Comparison of ENCODE assay signal across 21 cellular contexts in genomic region chr4:180422989-180423766, GRCh38.
"Had no signal": no experiment of that assay in that cellular context is flagged by ENCODE, and none has a peak within 500 bp of the region (broad histone marks: within the 10 kb centered on the region; RNA-seq: fewer than 3 reads in every experiment).

No MANE protein-coding gene starts in this region.

- H3K27ac Mint-ChIP-seq: endodermal cell; memory B cell; mesothelial cell of epicardium; natural killer cell treated with Interleukin-12 subunit alpha and Interleukin-12 subunit beta and Interleukin-15 and Interleukin-18, amount 100 ng/mL, for 72 hours; neural progenitor cell; type B pancreatic cell had no signal

- H3K36me3 Mint-ChIP-seq: memory B cell; mesothelial cell of epicardium; natural killer cell treated with Interleukin-12 subunit alpha and Interleukin-12 subunit beta and Interleukin-15 and Interleukin-18, amount 100 ng/mL, for 72 hours; neural progenitor cell; type B pancreatic cell had no signal

- H3K36me3 ChIP-seq: left ventricle myocardium inferior, lower lobe of right lung, neural progenitor cell, ovary, suprapubic skin, thyroid gland had no signal

- H3K4me1 ChIP-seq: left ventricle myocardium inferior, lower lobe of right lung, neural progenitor cell, suprapubic skin, thyroid gland had no signal

- ATAC-seq: left cardiac atrium; lower lobe of right lung; natural killer cell treated with Interleukin-12 subunit alpha and Interleukin-12 subunit beta and Interleukin-15 and Interleukin-18, amount 100 ng/mL, for 72 hours; right cardiac atrium had no signal

- DNase-seq: effector CD4-positive, alpha-beta T cell; endodermal cell; head of caudate nucleus; kidney; left cardiac atrium; left ventricle myocardium inferior; lower lobe of right lung; nucleus accumbens; ovary; right cardiac atrium; small intestine; stimulated activated CD4-positive, alpha-beta T cell treated with anti-CD3 and anti-CD28 coated beads, Interleukin-2, amount 100 ng/mL, for 48 hours; stimulated activated naive CD4-positive, alpha-beta T cell treated with Interleukin-2 at 50 U/mL for 16 hours; thyroid gland had no signal

- H3K27me3 ChIP-seq: hepatocyte, neural progenitor cell, ovary, suprapubic skin, thyroid gland had no signal

- H3K4me3 Mint-ChIP-seq: endodermal cell; memory B cell; mesothelial cell of epicardium; natural killer cell treated with Interleukin-12 subunit alpha and Interleukin-12 subunit beta and Interleukin-15 and Interleukin-18, amount 100 ng/mL, for 72 hours; neural progenitor cell; type B pancreatic cell had no signal

- H3K4me1 Mint-ChIP-seq: memory B cell had no signal

- H3K9me3 Mint-ChIP-seq: endodermal cell, mesothelial cell of epicardium, neural progenitor cell, type B pancreatic cell had no signal

- H3K9me3 ChIP-seq: left ventricle myocardium inferior, lower lobe of right lung, ovary, suprapubic skin, thyroid gland had no signal

- H3K27me3 Mint-ChIP-seq: memory B cell; natural killer cell treated with Interleukin-12 subunit alpha and Interleukin-12 subunit beta and Interleukin-15 and Interleukin-18, amount 100 ng/mL, for 72 hours; type B pancreatic cell had no signal

- H3K4me3 ChIP-seq: hepatocyte, left ventricle myocardium inferior, lower lobe of right lung, neural progenitor cell, ovary, suprapubic skin, thyroid gland had no signal
